In genomic region chr18:49162226-49162848, GRCh38 we compare ENCODE assay signal across 10 cellular contexts.
DNase-seq lines count a peak whose midpoint lies in the region; ATAC-seq, FAIRE-seq and TF ChIP-seq lines count a peak whose summit lies in the region.
"Had no signal": no experiment of that assay in that cellular context is flagged by ENCODE, and none has a peak within 500 bp of the region (broad histone marks: within the 10 kb centered on the region; RNA-seq: fewer than 3 reads in every experiment).

No MANE protein-coding gene starts in this region.

- DNase-seq in brain microvascular endothelial cell: no peak
- no peak for DNase-seq in activated CD4-positive, CD25-positive, alpha-beta regulatory T cell treated with anti-CD3 and anti-CD28 coated beads, Interleukin-2, amount 50 U/mL, for 72 hours
- no peak for DNase-seq in stimulated activated CD4-positive, alpha-beta T cell treated with anti-CD3 and anti-CD28 coated beads, Interleukin-2, amount 100 ng/mL, for 48 hours
- no peak for DNase-seq in HTR-8/SVneo (ENCODE audit: insufficient read length, low spot score)
- no peak for DNase-seq in NOMO-1 treated with DMSO at 0.1 percent for 48 hours (lab: John Stamatoyannopoulos, UW; ENCODE audit: unreplicated experiment)
- DNase-seq: NCI-H526 had no signal

- TF ChIP-seq CTCF in brain microvascular endothelial cell (IDR thresholded peaks at IDR 0.05; ENCODE audit: low read depth, low read length, missing control alignments): no peak

- H3K36me3 ChIP-seq in brain microvascular endothelial cell (replicated peaks): no peaks in the 10 kb centered on the region

- peak; percentile 67 for ATAC-seq in GM18502 (IDR thresholded peaks at IDR 0.05; ENCODE audit: poor library complexity, unreplicated experiment)
- ATAC-seq in GM21381 (IDR thresholded peaks at IDR 0.05; ENCODE audit: unreplicated experiment): peak; percentile 62
- ATAC-seq in HG03139 (IDR thresholded peaks at IDR 0.05; ENCODE audit: unreplicated experiment): peak; percentile 48

- no peak overlapping the region for H3K4me3 ChIP-seq in brain microvascular endothelial cell (ENCODE audit: low read depth, low read length)

- in situ Hi-C loops in brain microvascular endothelial cell (cut with HindIII; ENCODE audit: low pct_ligation_motif_present, low sequenced_read_pairs): no loop called here

- no peak for FAIRE-seq in HTR-8/SVneo (lab: Jason Lieb, UNC)
- FAIRE-seq: frontal cortex had no signal

- no peaks in the 10 kb centered on the region for H3K27me3 ChIP-seq in brain microvascular endothelial cell (replicated peaks)

- H3K27ac ChIP-seq in brain microvascular endothelial cell: peak overlapping the region; percentile 62
